2 cellular contexts compared by ENCODE assay signal in genomic region chr2:127414855-127415592, GRCh38.
TF ChIP-seq lines count a peak whose summit lies in the region.

No MANE protein-coding gene starts in this region.

TF ChIP-seq in IMR-90, 13 proteins besides CTCF, POLR2A, EP300 and RAD21:
- TF ChIP-seq BHLHE40 (IDR thresholded peaks at IDR 0.05; ENCODE audit: low read depth, low read length) (no peak), USF2 (IDR thresholded peaks at IDR 0.05; ENCODE audit: low read depth, low read length) (no peak), CEBPB (IDR thresholded peaks at IDR 0.05; ENCODE audit: low read depth, low read length) (no peak), MXI1 (IDR thresholded peaks at IDR 0.05; ENCODE audit: borderline replicate concordance, low read depth, low read length) (no peak), FOS (IDR thresholded peaks at IDR 0.05; ENCODE audit: low read depth, low read length) (no peak), MAFK (IDR thresholded peaks at IDR 0.05; ENCODE audit: low read depth, low read length) (no peak), RFX5 (IDR thresholded peaks at IDR 0.05; ENCODE audit: low read depth, low read length) (no peak)

TF ChIP-seq in H1, 55 proteins besides CTCF, POLR2A, EP300 and RAD21:
- no peak for TF ChIP-seq SIN3A (conservative IDR thresholded peaks at IDR 0.05 in 1 of 2, IDR thresholded peaks at IDR 0.05 in 1 of 2; ENCODE audit: low read depth in 1 of 2, low read length in 2 of 2)
- TF ChIP-seq FOSL1 (IDR thresholded peaks at IDR 0.05; ENCODE audit: insufficient read depth, low read depth, low read length) = no peak
- TF ChIP-seq HDAC2 (IDR thresholded peaks at IDR 0.05; ENCODE audit: borderline replicate concordance in 1 of 2, low read depth in 2 of 2, low read length in 2 of 2) = no peak
- no peak for TF ChIP-seq SP2 (IDR thresholded peaks at IDR 0.05; ENCODE audit: low read length)
- TF ChIP-seq ASH2L (IDR thresholded peaks at IDR 0.05; ENCODE audit: low read length) = no peak
- no peak for TF ChIP-seq BCL11A (IDR thresholded peaks at IDR 0.05; ENCODE audit: low read depth in 2 of 2, low read length in 2 of 2)
- TF ChIP-seq HDAC6 (IDR thresholded peaks at IDR 0.05; ENCODE audit: low read depth, low read length) = no peak
- no peak for TF ChIP-seq CREB1 (IDR thresholded peaks at IDR 0.05)
- TF ChIP-seq SAP30 (IDR thresholded peaks at IDR 0.05; ENCODE audit: insufficient read depth, insufficient replicate concordance, low read length) = no peak
- TF ChIP-seq KDM4A (IDR thresholded peaks at IDR 0.05; ENCODE audit: low read depth, low read length, severe bottlenecking) = no peak
